Comparison of ENCODE assay signal across 8 cellular contexts in the genomic region with DNA sequence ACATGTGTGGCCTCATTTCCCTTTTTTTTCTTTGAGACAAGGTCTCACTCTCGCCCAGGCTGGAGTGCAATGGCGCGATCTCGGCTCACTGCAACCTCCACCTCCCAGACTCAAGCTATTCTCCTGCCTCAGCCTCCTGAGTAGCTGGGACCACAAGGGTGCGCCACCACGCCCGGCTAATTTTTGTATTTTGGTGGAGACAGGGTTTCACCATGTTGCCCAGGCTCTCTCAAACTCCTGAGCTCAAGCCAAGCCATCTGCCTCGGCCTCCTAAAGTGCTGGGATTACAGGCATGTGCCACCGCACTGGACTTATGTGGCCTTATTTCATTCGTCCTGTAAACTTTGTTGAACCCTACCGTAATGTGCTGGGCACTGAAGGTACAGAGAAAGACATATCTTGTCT. TPM values are rescaled to one million over a fixed set of nuclear protein-coding genes. Genes with fewer than 3 reads are reported as not detected.
DNase-seq lines count a peak whose midpoint lies in the region; ATAC-seq and TF ChIP-seq lines count a peak whose summit lies in the region.

No MANE protein-coding gene starts in this region.

- peaks cover 8% of the 10 kb centered on the region for H3K36me3 Mint-ChIP-seq in activated CD8-positive, alpha-beta memory T cell treated with anti-CD3 and anti-CD28 coated beads, Interleukin-2, amount 10 ng/mL, durations not matched to agents 7 days and 5 days

- H3K4me1 Mint-ChIP-seq in activated CD8-positive, alpha-beta memory T cell treated with anti-CD3 and anti-CD28 coated beads, Interleukin-2, amount 10 ng/mL, durations not matched to agents 7 days and 5 days = peaks cover 26% of the 10 kb centered on the region

- CTCF ChIA-PET in activated CD8-positive, alpha-beta memory T cell treated with anti-CD3 and anti-CD28 coated beads, Interleukin-2, amount 10 ng/mL, durations not matched to agents 7 days and 5 days (lab: Charles Lee) = interaction anchor here (1.0 to 1.3 kb wide), 2 partner anchors 8 to 11 kb away, joined by 3 read pairs; no protein-coding TSS in a partner anchor

- peak; percentile 16 for ATAC-seq in activated CD8-positive, alpha-beta memory T cell treated with anti-CD3 and anti-CD28 coated beads, Interleukin-2, amount 10 ng/mL, durations not matched to agents 7 days and 5 days

- no peaks in the 10 kb centered on the region for H3K27me3 Mint-ChIP-seq in activated CD8-positive, alpha-beta memory T cell treated with anti-CD3 and anti-CD28 coated beads, Interleukin-2, amount 10 ng/mL, durations not matched to agents 7 days and 5 days

- no peak overlapping the region for H3K4me3 Mint-ChIP-seq in activated CD8-positive, alpha-beta memory T cell treated with anti-CD3 and anti-CD28 coated beads, Interleukin-2, amount 10 ng/mL, durations not matched to agents 7 days and 5 days

- H3K4me3 ChIP-seq in GM12865 (ENCODE audit: low read depth, low read length) = peak overlapping the region; percentile 66

- H3K9me3 Mint-ChIP-seq in activated CD8-positive, alpha-beta memory T cell treated with anti-CD3 and anti-CD28 coated beads, Interleukin-2, amount 10 ng/mL, durations not matched to agents 7 days and 5 days (ENCODE audit: low read depth) = no peaks in the 10 kb centered on the region

- DNase-seq in GM12865 (ENCODE audit: low read depth) = peak; percentile 56
- DNase-seq in MV-4-11 (lab: John Stamatoyannopoulos, UW) = peak; percentile 43
- peak; percentile 74 for DNase-seq in activated CD8-positive, alpha-beta memory T cell treated with anti-CD3 and anti-CD28 coated beads, Interleukin-2, amount 10 ng/mL, durations not matched to agents 7 days and 5 days
- peak; percentile 19 for DNase-seq in fibroblast of peridontal ligament (ENCODE audit: extremely low read depth)
- peak; percentile 7 for DNase-seq in putamen (ENCODE audit: low spot score)
- no peak for DNase-seq in NCI-H1417 treated with DMSO at 0.1 percent for 48 hours (lab: John Stamatoyannopoulos, UW)
- no peak for DNase-seq in GOT3 (lab: John Stamatoyannopoulos, UW)
- DNase-seq in AG08395 (ENCODE audit: low spot score) = no peak

- no peak overlapping the region for H3K27ac Mint-ChIP-seq in activated CD8-positive, alpha-beta memory T cell treated with anti-CD3 and anti-CD28 coated beads, Interleukin-2, amount 10 ng/mL, durations not matched to agents 7 days and 5 days

- peak; percentile 35 for TF ChIP-seq CTCF in GM12865 (IDR thresholded peaks at IDR 0.05; ENCODE audit: insufficient read depth, low read depth, low read length, missing control alignments)

RNA-seq across cellular contexts. Expression of a gene that starts 0.6 kb away (rescaled TPM):
- total RNA-seq in activated CD8-positive, alpha-beta memory T cell treated with anti-CD3 and anti-CD28 coated beads, Interleukin-2, amount 10 ng/mL, durations not matched to agents 7 days and 5 days = 10 to 100 TPM; 12.0 to 14.0 TPM

Comparison
In these comparisons a context has a peak if more than half of its experiments do, and no peak if none do; other contexts are left out.
1. DNase-seq: peak in GM12865 (single experiment), MV-4-11 (single experiment), activated CD8-positive, alpha-beta memory T cell treated with anti-CD3 and anti-CD28 coated beads, Interleukin-2, amount 10 ng/mL, durations not matched to agents 7 days and 5 days (single experiment), fibroblast of peridontal ligament (single experiment) and putamen (single experiment); none in NCI-H1417 treated with DMSO at 0.1 percent for 48 hours (single experiment), GOT3 (single experiment) and AG08395 (single experiment).